In the genomic region with DNA sequence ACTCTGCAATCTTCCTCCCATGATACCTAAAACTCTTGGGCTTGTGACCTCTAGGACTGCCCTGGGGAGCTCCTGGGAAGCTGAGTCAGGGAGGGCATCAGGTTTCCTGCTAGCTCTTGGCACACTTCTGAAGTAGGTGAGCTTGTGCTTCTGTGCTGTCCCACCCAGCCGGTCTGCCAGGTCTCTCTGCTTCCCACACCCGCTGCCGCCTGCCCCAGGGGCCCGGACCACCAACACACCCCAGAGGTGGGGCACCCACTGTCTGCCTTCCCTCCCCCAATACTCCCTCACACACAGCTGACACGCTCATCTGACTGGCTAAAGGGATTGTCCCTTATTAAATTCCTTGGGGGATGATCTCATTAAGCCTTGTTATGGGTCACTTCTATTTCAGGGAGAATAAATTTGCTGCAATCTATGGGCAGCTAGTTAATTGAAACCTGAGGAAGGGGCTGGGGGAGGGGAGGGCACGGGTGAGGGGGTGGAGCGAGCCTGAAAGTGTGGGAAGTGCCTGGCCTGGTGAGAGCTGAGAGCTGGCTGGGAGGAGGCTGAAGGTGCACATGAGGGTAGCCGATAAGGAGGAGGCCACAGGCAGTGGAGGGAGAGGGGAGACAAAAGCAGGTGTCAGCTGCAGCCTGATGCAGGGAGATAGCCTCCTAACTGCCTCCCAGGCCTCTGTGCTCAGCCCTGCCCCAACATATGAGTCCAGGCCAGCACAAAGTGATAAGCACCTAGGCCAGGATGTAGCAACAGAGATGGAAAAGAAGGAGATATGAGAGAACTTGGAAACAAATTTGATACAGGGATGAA, we compare ENCODE assay signal across 10 cellular contexts. TPM values are rescaled to one million over a fixed set of nuclear protein-coding genes. Genes with fewer than 3 reads are reported as not detected.
DNase-seq lines count a peak whose midpoint lies in the region; TF ChIP-seq lines count a peak whose summit lies in the region.
"Had no signal": no experiment of that assay in that cellular context is flagged by ENCODE, and none has a peak within 500 bp of the region (broad histone marks: within the 10 kb centered on the region; RNA-seq: fewer than 3 reads in every experiment).

No MANE protein-coding gene starts in this region.

- H4K8ac ChIP-seq in mesendoderm (ENCODE audit: low read depth, low read length) = no peak overlapping the region

- no peak overlapping the region for H2BK5ac ChIP-seq in mesendoderm (ENCODE audit: low read length)

- CTCF ChIA-PET in Calu3 (lab: Charles Lee) = interaction anchor here (0.6 to 2.0 kb wide), 5 partner anchors 9 to 166 kb away, joined by 3 to 26 read pairs (median 4); a partner anchor contains a TSS

- no peak overlapping the region for H2BK15ac ChIP-seq in mesendoderm (replicated peaks; ENCODE audit: low read depth)

- peaks cover 66% of the 10 kb centered on the region for H3K4me1 Mint-ChIP-seq in Calu3 (ENCODE audit: low read depth, unreplicated experiment)
- H3K4me1 Mint-ChIP-seq in activated T-helper 2 cell treated with anti-CD3 and anti-CD28 coated beads, Interferon-gamma antibody, Interleukin-2, Interleukin-4, amounts not matched to agents 10 μg/mL and 5 μg/mL and 100 μg/mL, durations not matched to agents 14 hours and 24 hours and 36 hours (ENCODE audit: low read depth) = peaks cover 58% of the 10 kb centered on the region

- no peaks in the 10 kb centered on the region for H3K27me3 Mint-ChIP-seq in Calu3 (ENCODE audit: unreplicated experiment)
- no peaks in the 10 kb centered on the region for H3K27me3 Mint-ChIP-seq in activated T-helper 2 cell treated with anti-CD3 and anti-CD28 coated beads, Interferon-gamma antibody, Interleukin-2, Interleukin-4, amounts not matched to agents 10 μg/mL and 5 μg/mL and 100 μg/mL, durations not matched to agents 14 hours and 24 hours and 36 hours (ENCODE audit: low read depth)

- no peak overlapping the region for H3K18ac ChIP-seq in mesendoderm (ENCODE audit: low read length)

- no peaks in the 10 kb centered on the region for H3K9me3 Mint-ChIP-seq in Calu3 (ENCODE audit: low read depth, unreplicated experiment)
- no peaks in the 10 kb centered on the region for H3K9me3 Mint-ChIP-seq in activated T-helper 2 cell treated with anti-CD3 and anti-CD28 coated beads, Interferon-gamma antibody, Interleukin-2, Interleukin-4, amounts not matched to agents 10 μg/mL and 5 μg/mL and 100 μg/mL, durations not matched to agents 14 hours and 24 hours and 36 hours

- H3K56ac ChIP-seq in mesendoderm (ENCODE audit: low read length) = no peak overlapping the region

- peak; percentile 83 for DNase-seq in Calu3
- peak; percentile 50 for DNase-seq in NCI-H146 (lab: John Stamatoyannopoulos, UW)
- peak; percentile 27 for DNase-seq in amniotic epithelial cell (ENCODE audit: low read depth)
- peak; percentile 62 for DNase-seq in mesendoderm
- no peak for DNase-seq in stimulated activated CD4-positive, alpha-beta T cell treated with anti-CD3 and anti-CD28 coated beads, Interleukin-2, amount 100 ng/mL, for 48 hours
- DNase-seq in middle frontal gyrus (ENCODE audit: extremely low spot score, low spot score) = no peak
- no peak for DNase-seq in activated T-helper 2 cell treated with anti-CD3 and anti-CD28 coated beads, Interferon-gamma antibody, Interleukin-2, Interleukin-4, amounts not matched to agents 10 μg/mL and 5 μg/mL and 100 μg/mL, durations not matched to agents 14 hours and 24 hours and 36 hours (ENCODE audit: low spot score)
- no peak for DNase-seq in stimulated activated CD4-positive, alpha-beta T cell treated with anti-CD3 and anti-CD28 coated beads, Interleukin-4, amount 100 ng/mL, for 1 hour
- DNase-seq: activated CD4-positive, alpha-beta T cell treated with anti-CD3 and anti-CD28 coated beads for 4 hours; dorsolateral prefrontal cortex had no signal

- H3K27ac ChIP-seq in mesendoderm (ENCODE audit: low read depth, low read length) = no peak overlapping the region
- H3K27ac ChIP-seq: dorsolateral prefrontal cortex had no signal

- H2AK5ac ChIP-seq in mesendoderm (ENCODE audit: low read length) = no peak overlapping the region

- H3K4me3 Mint-ChIP-seq in Calu3 (ENCODE audit: low read depth, unreplicated experiment) = peak overlapping the region; percentile 51
- H3K4me3 Mint-ChIP-seq in activated T-helper 2 cell treated with anti-CD3 and anti-CD28 coated beads, Interferon-gamma antibody, Interleukin-2, Interleukin-4, amounts not matched to agents 10 μg/mL and 5 μg/mL and 100 μg/mL, durations not matched to agents 14 hours and 24 hours and 36 hours (ENCODE audit: low read depth) = no peak overlapping the region

- no peak overlapping the region for H4K5ac ChIP-seq in mesendoderm (ENCODE audit: low read length)

- H3K4me2 ChIP-seq in mesendoderm (ENCODE audit: low read length) = no peak overlapping the region

- no peak overlapping the region for H3K23ac ChIP-seq in mesendoderm (ENCODE audit: low read length)

- H3K9ac ChIP-seq in mesendoderm (ENCODE audit: low read length) = no peak overlapping the region

- no peak overlapping the region for H3K4ac ChIP-seq in mesendoderm (ENCODE audit: low read depth, low read length)

- H3K4me1 ChIP-seq in mesendoderm (ENCODE audit: control insufficient read depth, low read depth, low read length) = no peaks in the 10 kb centered on the region

- intact Hi-C loops in Calu3 (cut with micrococcal nuclease; ENCODE audit: unreplicated experiment) = loop anchor here (1.0 to 5.0 kb wide), 3 partner anchors 114 to 505 kb away; no protein-coding TSS in a partner anchor
- intact Hi-C loops in activated T-helper 2 cell treated with anti-CD3 and anti-CD28 coated beads, Interferon-gamma antibody, Interleukin-2, Interleukin-4, amounts not matched to agents 10 μg/mL and 5 μg/mL and 100 μg/mL, durations not matched to agents 14 hours and 24 hours and 36 hours (cut with micrococcal nuclease) = loop anchor here (10.0 kb wide), 1 partner anchor 172 kb away; no protein-coding TSS in a partner anchor

- no TSS peak for BruUV-seq in Calu3 (replicated peaks; lab: Mats Ljungman, UMichigan)

- no CpG with 5 or more reads among the region's 8 CpGs for WGBS in mesendoderm (ENCODE audit: extremely low coverage, insufficient coverage, low lambda C conversion rate)

- H3K36me3 ChIP-seq in mesendoderm (ENCODE audit: control insufficient read depth, insufficient read depth, low read length) = no peaks in the 10 kb centered on the region

- H3K27me3 ChIP-seq in mesendoderm (ENCODE audit: insufficient read depth, low read length, poor library complexity) = no peaks in the 10 kb centered on the region
- H3K27me3 ChIP-seq: dorsolateral prefrontal cortex had no signal

- peaks cover 4% of the 10 kb centered on the region for H3K36me3 Mint-ChIP-seq in Calu3 (ENCODE audit: insufficient read depth, unreplicated experiment)
- peaks cover 12% of the 10 kb centered on the region for H3K36me3 Mint-ChIP-seq in activated T-helper 2 cell treated with anti-CD3 and anti-CD28 coated beads, Interferon-gamma antibody, Interleukin-2, Interleukin-4, amounts not matched to agents 10 μg/mL and 5 μg/mL and 100 μg/mL, durations not matched to agents 14 hours and 24 hours and 36 hours (ENCODE audit: low read depth)

- H3K27ac Mint-ChIP-seq in Calu3 (ENCODE audit: unreplicated experiment) = peak overlapping the region; percentile 56
- no peak overlapping the region for H3K27ac Mint-ChIP-seq in activated T-helper 2 cell treated with anti-CD3 and anti-CD28 coated beads, Interferon-gamma antibody, Interleukin-2, Interleukin-4, amounts not matched to agents 10 μg/mL and 5 μg/mL and 100 μg/mL, durations not matched to agents 14 hours and 24 hours and 36 hours

- no peak overlapping the region for H2BK120ac ChIP-seq in mesendoderm (ENCODE audit: low read depth, low read length)

- no peaks in the 10 kb centered on the region for H3K79me1 ChIP-seq in mesendoderm (ENCODE audit: low read length)

- no peak for TF ChIP-seq CTCF in Calu3 (IDR thresholded peaks at IDR 0.05; ENCODE audit: unreplicated experiment)

- no peaks in the 10 kb centered on the region for H3K79me2 ChIP-seq in mesendoderm (ENCODE audit: control insufficient read depth, insufficient read depth, low read length)

- no peak overlapping the region for H3K4me3 ChIP-seq in mesendoderm (ENCODE audit: low read length)
- H3K4me3 ChIP-seq: dorsolateral prefrontal cortex had no signal

RNA-seq across cellular contexts. Expression of a gene that starts 48.8 kb away (rescaled TPM):
- total RNA-seq in Calu3 (2022) = 33.5 and 35.7 TPM in 2 replicates
- 148 TPM for polyA plus RNA-seq in mesendoderm (2013, experiment 1 of 2)
- polyA plus RNA-seq in mesendoderm (2013, experiment 2 of 2) = 213 TPM
- total RNA-seq in activated T-helper 2 cell treated with anti-CD3 and anti-CD28 coated beads, Interferon-gamma antibody, Interleukin-2, Interleukin-4, amounts not matched to agents 10 μg/mL and 5 μg/mL and 100 μg/mL, durations not matched to agents 14 hours and 24 hours and 36 hours = 52.3 and 58.1 TPM in 2 replicates

RNA-seq across cellular contexts. Expression of a gene that starts 54.9 kb away (rescaled TPM):
- 358 and 374 TPM in 2 replicates for total RNA-seq in Calu3 (2022)
- polyA plus RNA-seq in mesendoderm (2013, experiment 1 of 2) = 381 TPM
- polyA plus RNA-seq in mesendoderm (2013, experiment 2 of 2) = 380 TPM
- total RNA-seq in activated T-helper 2 cell treated with anti-CD3 and anti-CD28 coated beads, Interferon-gamma antibody, Interleukin-2, Interleukin-4, amounts not matched to agents 10 μg/mL and 5 μg/mL and 100 μg/mL, durations not matched to agents 14 hours and 24 hours and 36 hours = 441 and 445 TPM in 2 replicates

Comparison
In these comparisons a context has a peak if more than half of its experiments do, and no peak if none do; other contexts are left out.
1. DNase-seq: peak in Calu3 (single experiment), NCI-H146 (single experiment), amniotic epithelial cell (single experiment) and mesendoderm (single experiment); none in stimulated activated CD4-positive, alpha-beta T cell treated with anti-CD3 and anti-CD28 coated beads, Interleukin-2, amount 100 ng/mL, for 48 hours (0 of 2), middle frontal gyrus (single experiment), activated T-helper 2 cell treated with anti-CD3 and anti-CD28 coated beads, Interferon-gamma antibody, Interleukin-2, Interleukin-4, amounts not matched to agents 10 μg/mL and 5 μg/mL and 100 μg/mL, durations not matched to agents 14 hours and 24 hours and 36 hours (single experiment) and stimulated activated CD4-positive, alpha-beta T cell treated with anti-CD3 and anti-CD28 coated beads, Interleukin-4, amount 100 ng/mL, for 1 hour (single experiment).